Comparison of ENCODE assay signal across 29 cellular contexts in genomic region chr2:58930541-58930940, GRCh38.
"Had no signal": no experiment of that assay in that cellular context is flagged by ENCODE, and none has a peak within 500 bp of the region (broad histone marks: within the 10 kb centered on the region; RNA-seq: fewer than 3 reads in every experiment).

No MANE protein-coding gene starts in this region.

- H3K9me3 Mint-ChIP-seq: activated T-cell treated with anti-CD3 and anti-CD28 coated beads, Interleukin-2, amount 50 U/mL, for 24 hours; activated T-helper 17 cell treated with anti-CD3 and anti-CD28 coated beads, Interleukin-2, amount 50 U/mL, for 72 hours; nephron; stimulated activated naive B cell treated with anti-CD40 and anti-IgM and Interleukin-4, amounts not matched to agents 10 μg/mL and 1 μg/mL and 100 μg/mL, for 72 hours had no signal

- FAIRE-seq: endothelial cell of umbilical vein, islet of Langerhans, TTC549 had no signal

- DNase-seq: activated CD4-positive, alpha-beta T cell treated with anti-CD3 and anti-CD28 coated beads, Interleukin-2, amount 50 U/mL, for 4 hours; activated CD4-positive, CD25-positive, alpha-beta regulatory T cell treated with anti-CD3 and anti-CD28 coated beads, Interleukin-2, amount 50 U/mL, for 72 hours; activated CD8-positive, alpha-beta memory T cell treated with anti-CD3 and anti-CD28 coated beads for 24 hours; activated CD8-positive, alpha-beta memory T cell treated with anti-CD3 and anti-CD28 coated beads, Interleukin-2, amount 50 U/mL, for 4 hours; activated naive CD4-positive, alpha-beta T cell; activated T-cell treated with anti-CD3 and anti-CD28 coated beads, Interleukin-2, amount 50 U/mL, for 24 hours; adrenal gland; body of pancreas; dermis blood vessel endothelial cell; effector memory CD4-positive, alpha-beta T cell; gastrocnemius medialis; left ventricle myocardium superior; mammary epithelial cell; stimulated activated CD4-positive, alpha-beta T cell treated with anti-CD3 and anti-CD28 coated beads, Interleukin-15, amount 100 ng/mL, for 24 hours; stimulated activated naive B cell treated with anti-CD40 and anti-IgM and Interleukin-4, amounts not matched to agents 10 μg/mL and 1 μg/mL and 100 μg/mL, for 72 hours; T-helper 1 cell; testis; trophoblast cell; WERI-Rb-1 had no signal

- H3K27me3 Mint-ChIP-seq: activated naive CD8-positive, alpha-beta T cell; activated T-cell treated with anti-CD3 and anti-CD28 coated beads, Interleukin-2, amount 50 U/mL, for 24 hours; activated T-helper 17 cell treated with anti-CD3 and anti-CD28 coated beads, Interleukin-2, amount 50 U/mL, for 72 hours; stimulated activated naive B cell treated with anti-CD40 and anti-IgM and Interleukin-4, amounts not matched to agents 10 μg/mL and 1 μg/mL and 100 μg/mL, for 72 hours had no signal

- H3K4me3 ChIP-seq: adrenal gland, body of pancreas, gastrocnemius medialis, smooth muscle cell, testis, vagina had no signal

- H3K36me3 ChIP-seq: adrenal gland, gastrocnemius medialis, vagina, WERI-Rb-1 had no signal

- H3K4me1 Mint-ChIP-seq: activated T-helper 17 cell treated with anti-CD3 and anti-CD28 coated beads, Interleukin-2, amount 50 U/mL, for 72 hours; nephron; stimulated activated naive B cell treated with anti-CD40 and anti-IgM and Interleukin-4, amounts not matched to agents 10 μg/mL and 1 μg/mL and 100 μg/mL, for 72 hours had no signal

- H3K36me3 Mint-ChIP-seq: activated naive CD8-positive, alpha-beta T cell; stimulated activated naive B cell treated with anti-CD40 and anti-IgM and Interleukin-4, amounts not matched to agents 10 μg/mL and 1 μg/mL and 100 μg/mL, for 72 hours had no signal

- H3K27me3 ChIP-seq: adrenal gland, body of pancreas, testis, vagina had no signal

- ATAC-seq: activated T-helper 17 cell treated with anti-CD3 and anti-CD28 coated beads, Interleukin-2, amount 50 U/mL, for 72 hours; body of pancreas; esophagus mucosa; gastrocnemius medialis; left ventricle myocardium superior; sciatic nerve; stimulated activated naive B cell treated with anti-CD40 and anti-IgM and Interleukin-4, amounts not matched to agents 10 μg/mL and 1 μg/mL and 100 μg/mL, for 72 hours had no signal

- H3K27ac ChIP-seq: adrenal gland, body of pancreas, gastrocnemius medialis, testis, vagina, WERI-Rb-1 had no signal

- H3K4me3 Mint-ChIP-seq: activated naive CD8-positive, alpha-beta T cell; activated T-cell treated with anti-CD3 and anti-CD28 coated beads, Interleukin-2, amount 50 U/mL, for 24 hours; activated T-helper 17 cell treated with anti-CD3 and anti-CD28 coated beads, Interleukin-2, amount 50 U/mL, for 72 hours; nephron; stimulated activated naive B cell treated with anti-CD40 and anti-IgM and Interleukin-4, amounts not matched to agents 10 μg/mL and 1 μg/mL and 100 μg/mL, for 72 hours had no signal

- H3K27ac Mint-ChIP-seq: activated naive CD8-positive, alpha-beta T cell; activated T-cell treated with anti-CD3 and anti-CD28 coated beads, Interleukin-2, amount 50 U/mL, for 24 hours; activated T-helper 17 cell treated with anti-CD3 and anti-CD28 coated beads, Interleukin-2, amount 50 U/mL, for 72 hours; nephron; stimulated activated naive B cell treated with anti-CD40 and anti-IgM and Interleukin-4, amounts not matched to agents 10 μg/mL and 1 μg/mL and 100 μg/mL, for 72 hours had no signal
